7 cellular contexts compared by ENCODE assay signal in the genomic region with DNA sequence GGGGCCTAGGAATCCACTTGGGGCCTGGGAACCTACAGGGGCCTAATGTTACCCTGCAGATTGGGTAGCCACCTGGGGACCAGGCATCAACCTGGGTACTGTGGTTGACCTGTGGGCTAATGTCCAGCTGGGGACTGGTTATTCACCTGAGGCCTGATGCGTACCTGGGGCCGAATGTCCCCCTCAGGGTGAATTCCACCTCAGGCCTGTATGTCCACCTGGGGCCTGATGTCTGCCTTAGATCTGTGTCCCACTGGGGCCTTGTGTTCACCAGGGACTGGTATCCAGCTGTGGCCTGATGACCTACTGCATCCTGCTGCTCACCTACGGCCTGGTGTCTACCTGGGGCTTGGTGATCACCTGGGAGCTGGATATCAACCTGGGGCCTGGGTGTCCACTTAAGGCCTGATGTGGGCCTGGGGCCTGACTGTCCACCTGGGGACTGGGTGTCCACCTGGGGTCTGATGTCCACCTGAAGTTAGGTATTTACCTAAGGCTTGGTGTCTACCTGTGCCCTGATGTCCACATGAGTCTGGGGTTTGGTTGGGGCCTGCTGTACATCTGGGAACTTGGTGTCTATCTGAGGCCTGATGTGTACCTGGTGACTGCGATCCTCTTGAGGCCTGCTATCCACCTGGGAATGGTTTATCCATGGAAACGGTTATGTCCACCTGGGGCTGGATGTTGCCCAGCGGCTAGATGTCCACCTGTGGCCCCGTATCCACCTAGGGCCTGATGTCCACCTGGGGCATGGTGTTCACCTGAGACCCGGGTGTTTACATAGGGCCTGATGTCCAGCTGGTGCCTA.
DNase-seq lines count a peak whose midpoint lies in the region; ATAC-seq and TF ChIP-seq lines count a peak whose summit lies in the region.
"Not testable (repeated sequence)": the region's sequence is repeated elsewhere in the genome, so short reads cannot be mapped to it uniquely, and the experiment has no call there.

No MANE protein-coding gene starts in this region.

- WGBS in hepatocyte (ENCODE audit: low lambda C conversion rate, missing lambda C conversion rate): 75% methylated on average over 8 of the region's 8 CpGs
- no CpG with 5 or more reads among the region's 8 CpGs for WGBS in neuronal stem cell (ENCODE audit: extremely low coverage in 2 of 2, insufficient read length in 2 of 2, insufficient replicate concordance in 1 of 2), 2 donors

- not testable (repeated sequence) for H2BK120ac ChIP-seq in neuronal stem cell (ENCODE audit: low read depth, low read length)

- not testable (repeated sequence) for H3K18ac ChIP-seq in neuronal stem cell (ENCODE audit: low read length)

- H3K14ac ChIP-seq in neuronal stem cell (ENCODE audit: low read length): not testable (repeated sequence)

- not testable (repeated sequence) for H3K79me1 ChIP-seq in neuronal stem cell (ENCODE audit: low read depth, low read length)

- peak; percentile 68 for DNase-seq in activated CD8-positive, alpha-beta memory T cell treated with anti-CD3 and anti-CD28 coated beads for 24 hours
- DNase-seq in coronary artery (ENCODE audit: low spot score): peak; percentile 72
- DNase-seq in cardiac septum (ENCODE audit: low spot score): peak; percentile 78
- peak; percentile 2 for DNase-seq in hepatocyte (ENCODE audit: low spot score)
- not testable (repeated sequence) for DNase-seq in neuronal stem cell (ENCODE audit: low spot score)
- DNase-seq in posterior vena cava (ENCODE audit: low spot score): peak; percentile 82
- peak; percentile 67 for DNase-seq in upper lobe of right lung

- H2AK5ac ChIP-seq in neuronal stem cell (ENCODE audit: low read depth, low read length): not testable (repeated sequence)

- not testable (repeated sequence) for H4K8ac ChIP-seq in neuronal stem cell (ENCODE audit: low read depth, low read length)

- not testable (repeated sequence) for H3K27ac ChIP-seq in coronary artery; hepatocyte; neuronal stem cell (replicated peaks; ENCODE audit: low read length); upper lobe of right lung

- not testable (repeated sequence) for ATAC-seq in upper lobe of right lung

- not testable (repeated sequence) for H3K79me2 ChIP-seq in hepatocyte

- H3K9me3 ChIP-seq in hepatocyte (ENCODE audit: low read depth); neuronal stem cell (replicated peaks in 1 of 2; ENCODE audit: control insufficient read depth in 2 of 2, insufficient read depth in 1 of 2, low read depth in 1 of 2, low read length in 2 of 2); upper lobe of right lung: not testable (repeated sequence)

- not testable (repeated sequence) for H3K27me3 ChIP-seq in hepatocyte; neuronal stem cell (ENCODE audit: control insufficient read depth in 3 of 3, insufficient read depth in 3 of 3, low read depth in 1 of 3, low read length in 3 of 3); upper lobe of right lung

- H2BK12ac ChIP-seq in neuronal stem cell (ENCODE audit: low read length): not testable (repeated sequence)

- not testable (repeated sequence) for TF ChIP-seq CTCF in coronary artery (IDR thresholded peaks at IDR 0.05); hepatocyte (IDR thresholded peaks at IDR 0.05; ENCODE audit: poor library complexity); upper lobe of right lung (IDR thresholded peaks at IDR 0.05)

- H2BK15ac ChIP-seq in neuronal stem cell (ENCODE audit: low read length): not testable (repeated sequence)

- H3K4me2 ChIP-seq in hepatocyte; neuronal stem cell (ENCODE audit: insufficient read depth, low read length, poor library complexity, severe bottlenecking): not testable (repeated sequence)

- H3K4me1 ChIP-seq in hepatocyte (ENCODE audit: insufficient read depth); neuronal stem cell (ENCODE audit: control insufficient read depth in 2 of 2, insufficient read depth in 1 of 2, low read depth in 1 of 2, low read length in 2 of 2); upper lobe of right lung: not testable (repeated sequence)

- H4K20me1 ChIP-seq in hepatocyte (ENCODE audit: insufficient read depth, poor library complexity, severe bottlenecking): not testable (repeated sequence)

- H3K36me3 ChIP-seq in hepatocyte (replicated peaks; ENCODE audit: insufficient read depth, low read depth); neuronal stem cell (replicated peaks in 1 of 2; ENCODE audit: control insufficient read depth in 2 of 2, insufficient read depth in 2 of 2, low read length in 2 of 2); upper lobe of right lung: not testable (repeated sequence)

- not testable (repeated sequence) for H3K4me3 ChIP-seq in coronary artery, hepatocyte, upper lobe of right lung
- peak overlapping the region in 1 of 2 donors; percentile 63 for H3K4me3 ChIP-seq in neuronal stem cell (ENCODE audit: low read length in 2 of 2)

- H3K4ac ChIP-seq in neuronal stem cell (ENCODE audit: low read length): not testable (repeated sequence)

- intact Hi-C loops in cardiac septum (cut with DNase I); posterior vena cava (cut with DNase I); upper lobe of right lung (cut with DNase I): not testable (repeated sequence)

- not testable (repeated sequence) for H3K9me2 ChIP-seq in hepatocyte (replicated peaks; ENCODE audit: insufficient read depth)

- not testable (repeated sequence) for H2AFZ ChIP-seq in hepatocyte; neuronal stem cell (ENCODE audit: low read length)

- not testable (repeated sequence) for H3K23ac ChIP-seq in neuronal stem cell (ENCODE audit: low read depth, low read length, poor library complexity)

- H3K9ac ChIP-seq in neuronal stem cell (ENCODE audit: low read depth, low read length, poor library complexity): peak overlapping the region; percentile 55

- H4K91ac ChIP-seq in neuronal stem cell (ENCODE audit: low read depth, low read length, poor library complexity): not testable (repeated sequence)

- not testable (repeated sequence) for H2BK5ac ChIP-seq in neuronal stem cell (ENCODE audit: low read length)
